20 cellular contexts compared by ENCODE assay signal in genomic region chr2:85439986-85440385, GRCh38. TPM values are rescaled to one million over a fixed set of nuclear protein-coding genes. Genes with fewer than 3 reads are reported as not detected.
A peak's percentile ranks its signal among the peaks of the same experiment; 100 is the strongest.
DNase-seq lines count a peak whose midpoint lies in the region; ATAC-seq and TF ChIP-seq lines count a peak whose summit lies in the region.
"Had no signal": no experiment of that assay in that cellular context is flagged by ENCODE, and none has a peak within 500 bp of the region (broad histone marks: within the 10 kb centered on the region; RNA-seq: fewer than 3 reads in every experiment).

No MANE protein-coding gene starts in this region.

- no peak overlapping the region for H2BK5ac ChIP-seq in trophoblast cell (ENCODE audit: low read depth, low read length, poor library complexity)

- no peaks in the 10 kb centered on the region for H3K27me3 Mint-ChIP-seq in CD8-positive, alpha-beta T cell (ENCODE audit: low read depth)
- H3K27me3 Mint-ChIP-seq: B cell had no signal

- no peaks in the 10 kb centered on the region for H3K27me3 ChIP-seq in CD8-positive, alpha-beta T cell (ENCODE audit: insufficient read depth, low read length)
- H3K27me3 ChIP-seq in layer of hippocampus (ENCODE audit: control insufficient read depth, insufficient read depth, low read length), result no peaks in the 10 kb centered on the region
- no peaks in the 10 kb centered on the region for H3K27me3 ChIP-seq in trophoblast cell (ENCODE audit: insufficient read depth, low read length)
- H3K27me3 ChIP-seq: colonic mucosa, ovary, sigmoid colon had no signal

- no peak overlapping the region for H3K14ac ChIP-seq in trophoblast cell (ENCODE audit: low read length)

- H2BK120ac ChIP-seq in trophoblast cell (ENCODE audit: insufficient read depth, low read length, poor library complexity), result no peak overlapping the region

- no peaks in the 10 kb centered on the region for H3K36me3 Mint-ChIP-seq in CD8-positive, alpha-beta T cell

- no peak overlapping the region for H2AFZ ChIP-seq in trophoblast cell (ENCODE audit: insufficient read depth, low read length, poor library complexity)

- no peak overlapping the region for H3K23ac ChIP-seq in trophoblast cell (ENCODE audit: low read length)

- TF ChIP-seq CTCF in CD8-positive, alpha-beta T cell (IDR thresholded peaks at IDR 0.05), result no peak

- no peak for DNase-seq in activated CD4-positive, CD25-positive, alpha-beta regulatory T cell treated with anti-CD3 and anti-CD28 coated beads, Interleukin-2, amount 50 U/mL, for 72 hours
- no peak for DNase-seq in CD8-positive, alpha-beta T cell
- peak; percentile 47 to 57 for DNase-seq in activated T-cell treated with anti-CD3 and anti-CD28 coated beads, Interleukin-2, amount 50 U/mL, for 48 hours
- DNase-seq in GF-D8 (lab: John Stamatoyannopoulos, UW) (no peak), trophoblast cell (no peak)
- DNase-seq: colonic mucosa, DMS 273 treated with DMSO at 0.1 percent for 48 hours, lower lobe of right lung, NCI-H1105, NCI-H524 treated with DMSO at 0.1 percent for 48 hours, ovary, SHP77 treated with DMSO at 0.1 percent for 48 hours, sigmoid colon had no signal

- H2AK5ac ChIP-seq in trophoblast cell (ENCODE audit: low read length), result no peak overlapping the region

- no peaks in the 10 kb centered on the region for H3K9me3 Mint-ChIP-seq in CD8-positive, alpha-beta T cell

- H3K79me2 ChIP-seq in trophoblast cell (ENCODE audit: control insufficient read depth, insufficient read depth, low read length, poor library complexity), result peaks cover 3% of the 10 kb centered on the region

- POLR2A ChIA-PET in CD8-positive, alpha-beta T cell (lab: Charles Lee), result interaction anchor here (1.4 kb wide), 1 partner anchor 32 kb away, joined by 4 read pairs; no protein-coding TSS in a partner anchor

- no peaks in the 10 kb centered on the region for H3K36me3 ChIP-seq in CD8-positive, alpha-beta T cell (ENCODE audit: insufficient read depth, low read length)
- no peaks in the 10 kb centered on the region for H3K36me3 ChIP-seq in trophoblast cell (ENCODE audit: control insufficient read depth in 1 of 2, insufficient read depth in 2 of 2, low read length in 2 of 2)
- H3K36me3 ChIP-seq: colonic mucosa, lower lobe of right lung, ovary, sigmoid colon had no signal

- ATAC-seq in activated CD4-positive, CD25-positive, alpha-beta regulatory T cell treated with anti-CD3 and anti-CD28 coated beads, Interleukin-2, amount 50 U/mL, for 24 hours, result peak; percentile 12 to 18
- no peak for ATAC-seq in CD8-positive, alpha-beta T cell
- ATAC-seq in HG02588 (IDR thresholded peaks at IDR 0.05; ENCODE audit: unreplicated experiment), result no peak
- ATAC-seq: GM12878, HCT116, lower lobe of right lung had no signal

- peak overlapping the region; percentile 60 for H3K4me3 Mint-ChIP-seq in CD8-positive, alpha-beta T cell

- no peak overlapping the region for H3K9ac ChIP-seq in trophoblast cell (ENCODE audit: low read length)

- H3K4me1 ChIP-seq in CD8-positive, alpha-beta T cell (ENCODE audit: insufficient read depth, low read length), result peaks cover 32% of the 10 kb centered on the region
- H3K4me1 ChIP-seq in trophoblast cell (ENCODE audit: control insufficient read depth in 1 of 2, insufficient read depth in 2 of 2, low read length in 2 of 2), result peaks cover 8 to 10% of the 10 kb centered on the region in 2 experiments

- peaks cover 23% of the 10 kb centered on the region for H3K4me1 Mint-ChIP-seq in CD8-positive, alpha-beta T cell (ENCODE audit: low read depth)

- no peak overlapping the region for H4K12ac ChIP-seq in trophoblast cell (ENCODE audit: low read depth, low read length)

- no peak overlapping the region for H3K18ac ChIP-seq in trophoblast cell (ENCODE audit: low read length)

- no peak overlapping the region for H4K91ac ChIP-seq in trophoblast cell (ENCODE audit: low read depth, low read length)

- no peak overlapping the region for H3K4me2 ChIP-seq in trophoblast cell (ENCODE audit: low read length)

- CTCF ChIA-PET in CD8-positive, alpha-beta T cell (lab: Charles Lee), result interaction anchor here (0.6 to 1.4 kb wide), 2 partner anchors 19 to 111 kb away, joined by 4 to 5 read pairs; no protein-coding TSS in a partner anchor

- no peak overlapping the region for H2BK12ac ChIP-seq in trophoblast cell (ENCODE audit: low read length)

- H3K9me3 ChIP-seq in CD8-positive, alpha-beta T cell (ENCODE audit: low read length), result no peaks in the 10 kb centered on the region
- H3K9me3 ChIP-seq in trophoblast cell (ENCODE audit: insufficient read depth, low read depth, low read length), result peaks cover 2% of the 10 kb centered on the region
- H3K9me3 ChIP-seq: colonic mucosa, lower lobe of right lung, ovary, sigmoid colon had no signal

- no peak overlapping the region for H3K4me3 ChIP-seq in CD8-positive, alpha-beta T cell (ENCODE audit: low read depth, low read length)
- H3K4me3 ChIP-seq in trophoblast cell (ENCODE audit: low read depth, low read length), result no peak overlapping the region
- H3K4me3 ChIP-seq: colonic mucosa, GM12878, lower lobe of right lung, ovary, sigmoid colon had no signal

- WGBS in trophoblast cell (ENCODE audit: extremely low coverage, insufficient coverage, insufficient read length), result no CpG with 5 or more reads among the region's 7 CpGs

- intact Hi-C loops in CD8-positive, alpha-beta T cell (cut with DNase I, micrococcal nuclease), result loop anchor here in 1 of 2 experiments (2.0 kb wide), 1 partner anchor 173 kb away; the partner anchor contains the start of gene C2orf68

- H3K27ac Mint-ChIP-seq in CD8-positive, alpha-beta T cell, result peak overlapping the region; percentile 57
- H3K27ac Mint-ChIP-seq: B cell had no signal

- no peak overlapping the region for H3K4ac ChIP-seq in trophoblast cell (ENCODE audit: low read depth, low read length)

- no peak overlapping the region for H4K8ac ChIP-seq in trophoblast cell (ENCODE audit: low read depth, low read length)

- peaks cover 6% of the 10 kb centered on the region for H3K79me1 ChIP-seq in trophoblast cell (ENCODE audit: low read length)

- no peak overlapping the region for H3K27ac ChIP-seq in CD8-positive, alpha-beta T cell (ENCODE audit: low read depth, low read length)
- peak overlapping the region; percentile 100 for H3K27ac ChIP-seq in layer of hippocampus (ENCODE audit: low read depth, low read length)
- no peak overlapping the region for H3K27ac ChIP-seq in trophoblast cell (ENCODE audit: low read depth, low read length)
- H3K27ac ChIP-seq: 22Rv1, colonic mucosa, lower lobe of right lung had no signal

RNA-seq across cellular contexts. Expression of gene SH2D6, which starts 21.5 kb away (rescaled TPM):
- total RNA-seq in CD8-positive, alpha-beta T cell, result under 1 TPM; 0.33 to 0.44 TPM
- 0.14 and 0.17 TPM in 2 replicates for polyA plus RNA-seq in trophoblast cell (2013)
- total RNA-seq: sigmoid colon had no signal

RNA-seq across cellular contexts. Expression of gene CAPG, which starts 29.8 kb away (rescaled TPM):
- total RNA-seq in CD8-positive, alpha-beta T cell, result 1 to 10 TPM; 2.4 to 3.6 TPM
- 242 and 243 TPM in 2 replicates for polyA plus RNA-seq in trophoblast cell (2013)

Comparison
In these comparisons a context has a peak if more than half of its experiments do, and no peak if none do; other contexts are left out.
1. ATAC-seq: peak in activated CD4-positive, CD25-positive, alpha-beta regulatory T cell treated with anti-CD3 and anti-CD28 coated beads, Interleukin-2, amount 50 U/mL, for 24 hours (2 of 2); none in CD8-positive, alpha-beta T cell (single experiment) and HG02588 (single experiment).
2. DNase-seq: peak in activated T-cell treated with anti-CD3 and anti-CD28 coated beads, Interleukin-2, amount 50 U/mL, for 48 hours (2 of 2); none in activated CD4-positive, CD25-positive, alpha-beta regulatory T cell treated with anti-CD3 and anti-CD28 coated beads, Interleukin-2, amount 50 U/mL, for 72 hours (single experiment), CD8-positive, alpha-beta T cell (0 of 7), GF-D8 (single experiment) and trophoblast cell (0 of 2).